Comparison of ENCODE assay signal across 8 cellular contexts in genomic region chr2:233854241-233854981, GRCh38. TPM values are rescaled to one million over a fixed set of nuclear protein-coding genes. Genes with fewer than 3 reads are reported as not detected.
DNase-seq lines count a peak whose midpoint lies in the region; ATAC-seq, FAIRE-seq and TF ChIP-seq lines count a peak whose summit lies in the region.

HJURP (minus strand) TSS chr2:233854535; CDS start chr2:233854500, 35 bp downstream.

- FAIRE-seq in HTR-8/SVneo (lab: Jason Lieb, UNC), result peak; percentile 88

- peak within 1 kb of the TSS; percentile 71 for H3K4me3 ChIP-seq in Caco-2 (ENCODE audit: low read depth, low read length)
- peak within 1 kb of the TSS; percentile 35 for H3K4me3 ChIP-seq in endocrine pancreas (ENCODE audit: control insufficient read depth, insufficient read depth, low read length)

- H3K4me1 ChIP-seq in Caco-2, result no peaks in the 10 kb centered on the region
- no peaks in the 10 kb centered on the region for H3K4me1 ChIP-seq in endocrine pancreas (ENCODE audit: control insufficient read depth, insufficient read depth, low read length)

- H3K9ac ChIP-seq in endocrine pancreas (ENCODE audit: control insufficient read depth, insufficient read depth, low read length), result no peak within 1 kb of the TSS

- DNase-seq in Caco-2, result peak; percentile 90 to 94
- DNase-seq in HTR-8/SVneo (ENCODE audit: insufficient read length, low spot score), result peak; percentile 97
- peak; percentile 97 for DNase-seq in NOMO-1 treated with DMSO at 0.1 percent for 48 hours (lab: John Stamatoyannopoulos, UW; ENCODE audit: unreplicated experiment)
- DNase-seq in mesenteric fat pad (ENCODE audit: low spot score), result peak; percentile 95
- peak; percentile 85 for DNase-seq in stimulated activated CD8-positive, alpha-beta memory T cell treated with anti-CD3 and anti-CD28 coated beads, Interleukin-15, amount 100 ng/mL, for 1 hour (ENCODE audit: low read depth)

- intact Hi-C loops in Caco-2 (cut with micrococcal nuclease; ENCODE audit: unreplicated experiment), result no loop called here

- no peaks in the 10 kb centered on the region for H3K27me3 Mint-ChIP-seq in Caco-2 (ENCODE audit: insufficient read depth, unreplicated experiment)

- H3K4me1 Mint-ChIP-seq in Caco-2 (ENCODE audit: low read depth, unreplicated experiment), result peaks cover 6% of the 10 kb centered on the region

- POLR2A ChIA-PET in Caco-2 (lab: Charles Lee), result interaction anchor here (0.6 to 0.7 kb wide), 2 partner anchors 17 to 302 kb away, joined by 3 to 4 read pairs; no protein-coding TSS in a partner anchor
- POLR2A ChIA-PET in activated CD8-positive, alpha-beta memory T cell treated with anti-CD3 and anti-CD28 coated beads for 36 hours (lab: Charles Lee), result no interaction called here

- H3K9me3 ChIP-seq in Caco-2 (no peaks in the 10 kb centered on the region), endocrine pancreas (ENCODE audit: control insufficient read depth, low read length) (no peaks in the 10 kb centered on the region)

- CTCF ChIA-PET in Caco-2 (lab: Charles Lee), result no interaction called here
- CTCF ChIA-PET in activated CD8-positive, alpha-beta memory T cell treated with anti-CD3 and anti-CD28 coated beads for 36 hours (lab: Charles Lee), result no interaction called here

- no peak for TF ChIP-seq CTCF in Caco-2 (IDR thresholded peaks at IDR 0.05; ENCODE audit: insufficient read depth in 1 of 2, low read depth in 1 of 2, low read length in 1 of 2, severe bottlenecking in 1 of 2, unreplicated experiment in 1 of 2)

- peak within 1 kb of the TSS; percentile 91 for H3K27ac Mint-ChIP-seq in Caco-2 (ENCODE audit: unreplicated experiment)

- H3K36me3 ChIP-seq in Caco-2 (ENCODE audit: control insufficient read depth, insufficient read depth, low read length), result no peaks in the 10 kb centered on the region
- no peaks in the 10 kb centered on the region for H3K36me3 ChIP-seq in endocrine pancreas (ENCODE audit: control insufficient read depth, insufficient read depth, low read length)

- H3K4me3 Mint-ChIP-seq in Caco-2 (ENCODE audit: unreplicated experiment), result peak within 1 kb of the TSS; percentile 91

- no peaks in the 10 kb centered on the region for H3K9me3 Mint-ChIP-seq in Caco-2 (ENCODE audit: unreplicated experiment)

- BruUV-seq in Caco-2 (replicated peaks; lab: Mats Ljungman, UMichigan), result no TSS peak

- H3K27me3 ChIP-seq in Caco-2 (replicated peaks; ENCODE audit: control insufficient read depth, insufficient read depth, low read length) (no peaks in the 10 kb centered on the region), endocrine pancreas (ENCODE audit: control insufficient read depth, insufficient read depth, low read length) (no peaks in the 10 kb centered on the region)

- ATAC-seq in GM21381 (IDR thresholded peaks at IDR 0.05; ENCODE audit: unreplicated experiment), result peak; percentile 94

- H3K36me3 Mint-ChIP-seq in Caco-2 (ENCODE audit: insufficient read depth, unreplicated experiment), result peaks cover 27% of the 10 kb centered on the region

RNA-seq across cellular contexts. Expression of gene HJURP, which starts in this region (rescaled TPM):
- total RNA-seq in Caco-2 (2022) (29.7 and 35.0 TPM in 2 replicates), mesenteric fat pad (0.55 TPM)
- 10 to 100 TPM; 49.9 to 53.9 TPM for total RNA-seq in activated CD8-positive, alpha-beta memory T cell treated with anti-CD3 and anti-CD28 coated beads for 36 hours

Comparison
In these comparisons a context has a peak if more than half of its experiments do, and no peak if none do; other contexts are left out.
1. Peak in every context shown above with its lines: DNase-seq, ATAC-seq and H3K4me3 ChIP-seq.
2. RNA of gene HJURP (total RNA-seq): 49.9 to 53.9 TPM in activated CD8-positive, alpha-beta memory T cell treated with anti-CD3 and anti-CD28 coated beads for 36 hours and 29.7 to 35.0 TPM in Caco-2; 0.55 TPM in mesenteric fat pad (single experiment); every median in the first group is over 10 times any median in the second.
3. Peak in DNase-seq in mesenteric fat pad; RNA of the gene not detected or under 1 TPM.